Comparison of ENCODE assay signal across 12 cellular contexts in genomic region chr5:103031607-103032006, GRCh38.
DNase-seq lines count a peak whose midpoint lies in the region; TF ChIP-seq lines count a peak whose summit lies in the region.
"Had no signal": no experiment of that assay in that cellular context is flagged by ENCODE, and none has a peak within 500 bp of the region (broad histone marks: within the 10 kb centered on the region; RNA-seq: fewer than 3 reads in every experiment).

No MANE protein-coding gene starts in this region.

- no peaks in the 10 kb centered on the region for H3K27me3 ChIP-seq in parathyroid adenoma (ENCODE audit: control insufficient read depth, insufficient read depth, low read length)
- H3K27me3 ChIP-seq: tibial artery had no signal

- no peak overlapping the region for H3K4me3 Mint-ChIP-seq in chondrocyte (ENCODE audit: unreplicated experiment)
- H3K4me3 Mint-ChIP-seq: activated CD4-positive, alpha-beta T cell treated with anti-CD3 and anti-CD28 coated beads for 36 hours had no signal

- H3K4me1 ChIP-seq in parathyroid adenoma = no peaks in the 10 kb centered on the region
- H3K4me1 ChIP-seq: tibial artery had no signal

- H3K4me3 ChIP-seq in parathyroid adenoma (ENCODE audit: low read depth, low read length) = no peak overlapping the region
- H3K4me3 ChIP-seq: tibial artery had no signal

- peaks cover 13% of the 10 kb centered on the region for H3K36me3 Mint-ChIP-seq in chondrocyte (ENCODE audit: low read depth)

- H3K9me3 Mint-ChIP-seq in chondrocyte (ENCODE audit: low read depth) = no peaks in the 10 kb centered on the region

- DNase-seq in DMS53 (lab: John Stamatoyannopoulos, UW) = peak; percentile 9
- no peak for DNase-seq in DMS53 treated with DMSO at 0.1 percent for 48 hours (lab: John Stamatoyannopoulos, UW; ENCODE audit: unreplicated experiment)
- DNase-seq in HuH-7 (ENCODE audit: low spot score) = peak; percentile 11
- no peak for DNase-seq in chondrocyte (ENCODE audit: low spot score)
- no peak for DNase-seq in GDM1 (lab: John Stamatoyannopoulos, UW)
- no peak for DNase-seq in DMS153 (lab: John Stamatoyannopoulos, UW)
- DNase-seq in effector CD8-positive, alpha-beta T cell (lab: John Stamatoyannopoulos, UW) = no peak
- DNase-seq: activated CD4-positive, alpha-beta T cell treated with anti-CD3 and anti-CD28 coated beads for 36 hours; NK-92 treated with Interleukin-12 subunit alpha and Interleukin-12 subunit beta, amount 100 ng/mL, for 24 hours; stimulated activated CD4-positive, alpha-beta T cell treated with anti-CD3 and anti-CD28 coated beads, Interleukin-2, amount 100 ng/mL, for 24 hours; tibial artery had no signal

- no peaks in the 10 kb centered on the region for H3K9me3 ChIP-seq in parathyroid adenoma (ENCODE audit: control insufficient read depth, low read length)
- H3K9me3 ChIP-seq: tibial artery had no signal

- no peak overlapping the region for H3K9ac ChIP-seq in parathyroid adenoma

- no peak overlapping the region for H2AFZ ChIP-seq in parathyroid adenoma

- H3K4me2 ChIP-seq in parathyroid adenoma (ENCODE audit: low read length) = no peak overlapping the region

- no peaks in the 10 kb centered on the region for H3K27me3 Mint-ChIP-seq in chondrocyte (ENCODE audit: low read depth)
- H3K27me3 Mint-ChIP-seq: activated CD4-positive, alpha-beta T cell treated with anti-CD3 and anti-CD28 coated beads for 36 hours had no signal

- no peaks in the 10 kb centered on the region for H3K4me1 Mint-ChIP-seq in chondrocyte (ENCODE audit: low read depth)
- H3K4me1 Mint-ChIP-seq: activated CD4-positive, alpha-beta T cell treated with anti-CD3 and anti-CD28 coated beads for 36 hours had no signal

- no peaks in the 10 kb centered on the region for H3K79me2 ChIP-seq in parathyroid adenoma

- TF ChIP-seq CTCF in chondrocyte (IDR thresholded peaks at IDR 0.05) = peak; percentile 65
- peak; percentile 29 for TF ChIP-seq CTCF in parathyroid adenoma (IDR thresholded peaks at IDR 0.05)

- H3K36me3 ChIP-seq in parathyroid adenoma (ENCODE audit: control insufficient read depth, insufficient read depth, low read length) = no peaks in the 10 kb centered on the region

- H3K27ac Mint-ChIP-seq in chondrocyte (ENCODE audit: unreplicated experiment) = no peak overlapping the region
- H3K27ac Mint-ChIP-seq: activated CD4-positive, alpha-beta T cell treated with anti-CD3 and anti-CD28 coated beads for 36 hours had no signal

- no peak overlapping the region for H3K27ac ChIP-seq in parathyroid adenoma
- H3K27ac ChIP-seq: tibial artery had no signal

Comparison
In these comparisons a context has a peak if more than half of its experiments do, and no peak if none do; other contexts are left out.
1. DNase-seq: peak in DMS53 (single experiment) and HuH-7 (single experiment); none in DMS53 treated with DMSO at 0.1 percent for 48 hours (single experiment), chondrocyte (single experiment), GDM1 (single experiment), DMS153 (single experiment) and effector CD8-positive, alpha-beta T cell (single experiment).